In the genomic region with DNA sequence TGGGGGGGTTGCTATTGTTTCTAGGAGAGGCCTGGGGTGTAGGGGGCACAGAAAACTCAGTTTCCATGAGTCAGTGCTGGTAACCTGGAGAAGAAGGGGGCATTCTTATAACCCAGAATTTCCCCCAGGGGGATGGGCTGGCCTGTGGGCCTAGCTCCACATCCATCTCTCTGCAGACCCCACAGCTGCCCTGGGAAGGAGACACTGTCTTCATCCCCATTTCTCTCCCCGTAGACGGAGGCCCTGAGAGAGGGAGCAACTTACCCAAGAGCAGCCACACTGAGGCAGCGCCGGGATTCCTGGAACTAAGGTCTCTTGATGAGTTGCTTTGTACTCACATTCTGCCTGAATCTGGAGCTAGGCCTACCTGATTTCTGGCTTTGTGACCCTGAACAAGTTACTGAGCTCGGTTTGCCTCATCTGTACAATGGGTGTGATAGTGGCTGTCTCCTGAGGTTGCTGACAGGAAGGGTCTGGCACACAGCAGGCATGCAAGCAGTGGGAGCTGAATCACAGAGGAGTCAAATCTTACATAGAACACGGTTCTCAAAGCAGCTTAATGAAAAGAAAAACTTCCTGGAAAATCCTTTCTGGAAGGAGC, we compare ENCODE assay signal across 23 cellular contexts. TPM values are rescaled to one million over a fixed set of nuclear protein-coding genes. Genes with fewer than 3 reads are reported as not detected.
DNase-seq lines count a peak whose midpoint lies in the region; ATAC-seq, FAIRE-seq and TF ChIP-seq lines count a peak whose summit lies in the region.
"Had no signal": no experiment of that assay in that cellular context is flagged by ENCODE, and none has a peak within 500 bp of the region (broad histone marks: within the 10 kb centered on the region; RNA-seq: fewer than 3 reads in every experiment).

No MANE protein-coding gene starts in this region.

- H3K4me2 ChIP-seq in A549, result no peak overlapping the region
- H3K4me2 ChIP-seq: BLaER1 had no signal

- POLR2A ChIA-PET in A549 (lab: Yijun Ruan, JAX), result no interaction called here

- H3K9me3 Mint-ChIP-seq in nephron, result no peaks in the 10 kb centered on the region

- no peak for TF ChIP-seq EP300 in A549 (IDR thresholded peaks at IDR 0.05)

- CTCF ChIA-PET in A549 (lab: Yijun Ruan, JAX), result interaction anchor here (0.6 to 7.0 kb wide), 22 partner anchors 9 to 429 kb away, joined by 3 to 119 read pairs (median 4); partner anchors contain the start of gene SMAD6

- FAIRE-seq in A549 (lab: Jason Lieb, UNC), result no peak
- FAIRE-seq: H54 had no signal

- H3K36me3 Mint-ChIP-seq in nephron (ENCODE audit: low read depth), result no peaks in the 10 kb centered on the region

- H3K4me1 Mint-ChIP-seq in nephron, result peaks cover 45% of the 10 kb centered on the region

- peaks cover 16% of the 10 kb centered on the region for H3K27me3 Mint-ChIP-seq in nephron (ENCODE audit: low read depth)

- H3K27ac ChIP-seq in A549 (no peak overlapping the region), HUES6 (ENCODE audit: low read depth, low read length) (peak overlapping the region; percentile 89; the same call in 1 of the 2 replicates)
- H3K27ac ChIP-seq: BLaER1, brain microvascular endothelial cell, colonic mucosa, WERI-Rb-1 had no signal

- no peak for TF ChIP-seq CTCF in A549 (IDR thresholded peaks at IDR 0.05)
- TF ChIP-seq CTCF in nephron (IDR thresholded peaks at IDR 0.05; ENCODE audit: unreplicated experiment in 3 of 3), result no peak
- TF ChIP-seq CTCF in foreskin fibroblast (IDR thresholded peaks at IDR 0.05; ENCODE audit: low read depth, low read length), result no peak

- peak overlapping the region; percentile 74 to 95 (median 85) for H3K27ac Mint-ChIP-seq in nephron

- no peaks in the 10 kb centered on the region for H3K9me3 ChIP-seq in A549
- no peaks in the 10 kb centered on the region for H3K9me3 ChIP-seq in HUES6 (ENCODE audit: control insufficient read depth, insufficient read depth, low read depth, low read length)
- H3K9me3 ChIP-seq in MG63, result no peaks in the 10 kb centered on the region
- H3K9me3 ChIP-seq: BLaER1, colonic mucosa, ovary had no signal

- H3K27me3 ChIP-seq in HUES6 (ENCODE audit: control insufficient read depth, insufficient read depth, low read length), result no peaks in the 10 kb centered on the region; the same call in 1 of the 2 replicates
- no peaks in the 10 kb centered on the region for H3K27me3 ChIP-seq in MG63
- H3K27me3 ChIP-seq: brain microvascular endothelial cell, colonic mucosa, ovary had no signal

- TF ChIP-seq POLR2A in A549 (IDR thresholded peaks at IDR 0.05; ENCODE audit: low read length), result no peak
- peak; percentile 11 for TF ChIP-seq POLR2A in erythroblast (IDR thresholded peaks at IDR 0.05; ENCODE audit: low read length)

- H3K9ac ChIP-seq in HUES6 (ENCODE audit: low read length), result peak overlapping the region; percentile 88
- H3K9ac ChIP-seq: BLaER1 had no signal

- no peak overlapping the region for H3K4me3 ChIP-seq in A549
- no peak overlapping the region for H3K4me3 ChIP-seq in HUES6 (ENCODE audit: low read depth, low read length)
- H3K4me3 ChIP-seq in foreskin fibroblast (ENCODE audit: low read depth in 1 of 2, low read length in 2 of 2), result no peak overlapping the region
- no peak overlapping the region for H3K4me3 ChIP-seq in MG63
- H3K4me3 ChIP-seq: BLaER1, colonic mucosa had no signal

- DNase-seq in A549 (ENCODE audit: low read depth in 1 of 2, low spot score in 1 of 2) (no peak), erythroblast (lab: John Stamatoyannopoulos, UW) (peak in 1 of 2 experiments; percentile 26), foreskin fibroblast (no peak), MG63 (no peak), left lobe of liver (ENCODE audit: low spot score) (no peak), NCI-H1694 (lab: John Stamatoyannopoulos, UW) (no peak)
- DNase-seq: activated CD4-positive, alpha-beta T cell treated with anti-CD3 and anti-CD28 coated beads, Interleukin-2, amount 50 U/mL, for 4 hours; activated CD8-positive, alpha-beta memory T cell treated with anti-CD3 and anti-CD28 coated beads, Interleukin-2, amount 50 U/mL, for 4 hours; brain microvascular endothelial cell; head of caudate nucleus; KBM-7; NCI-H187 treated with DMSO at 0.1 percent for 48 hours; NCI-H526 treated with DMSO at 0.1 percent for 48 hours; RPMI8226; WERI-Rb-1 had no signal

- no peak for TF ChIP-seq RAD21 in A549 (conservative IDR thresholded peaks at IDR 0.05 in 1 of 2, IDR thresholded peaks at IDR 0.05 in 1 of 2)

- H3K4me1 ChIP-seq in A549, result peaks cover 18% of the 10 kb centered on the region
- peaks cover 58% of the 10 kb centered on the region for H3K4me1 ChIP-seq in HUES6 (ENCODE audit: control insufficient read depth, insufficient read depth, low read length)

- peak overlapping the region; percentile 47 to 69 (median 47) for H3K4me3 Mint-ChIP-seq in nephron

- no peak for ATAC-seq in A549
- no peak for ATAC-seq in left lobe of liver

- H3K36me3 ChIP-seq in HUES6 (ENCODE audit: control insufficient read depth, insufficient read depth, low read length) (no peaks in the 10 kb centered on the region), MG63 (no peaks in the 10 kb centered on the region)
- H3K36me3 ChIP-seq: BLaER1, brain microvascular endothelial cell, colonic mucosa, ovary, WERI-Rb-1 had no signal

- WGBS in A549 (ENCODE audit: missing lambda C conversion rate), result 83% methylated on average over 6 of the region's 6 CpGs

TF ChIP-seq in A549, 52 proteins besides CTCF, POLR2A, EP300 and RAD21:
- no peak for TF ChIP-seq CBX2 (IDR thresholded peaks at IDR 0.05; ENCODE audit: borderline replicate concordance, low read depth)
- 0 out of 2 replicates have a peak, but pooled peaks have one; percentile 34 for TF ChIP-seq HDAC2 (IDR thresholded peaks at IDR 0.05)
- no peak for TF ChIP-seq RNF2 (IDR thresholded peaks at IDR 0.05; ENCODE audit: borderline replicate concordance, low read depth)
- no peak for TF ChIP-seq FOSL2 (IDR thresholded peaks at IDR 0.05)
- TF ChIP-seq FOSL2 (CRISPR knock-in tag; IDR thresholded peaks at IDR 0.05), result no peak
- peak; percentile 94 for TF ChIP-seq KDM1A (IDR thresholded peaks at IDR 0.05; ENCODE audit: low read depth)
TF ChIP-seq in A549: peak in this region for 2.

RNA-seq across cellular contexts. Expression of gene LCTL, which starts 55.0 kb away (rescaled TPM):
- polyA plus RNA-seq in A549 (2011; rRNA removed) (not detected in 2 replicates), A549 (2017; fragmentation: RNase III; extraction: RNeasy Plus Mini Kit Qiagen cat#74134 plus additional on column Dnase treatment) (0.05 TPM in 1 of 3 replicates, not detected in the others)
- polyA plus RNA-seq in A549 (2012; cell fraction: cytosol; rRNA removed), result not detected in 2 replicates
- not detected in 2 replicates for polyA plus RNA-seq in A549 (2012; cell fraction: nucleus; rRNA removed)
- not detected in 2 replicates for polyA minus RNA-seq in A549 (2011; rRNA and poly(A)+ RNA removed)
- 0.43 TPM in 1 of 2 replicates, not detected in the other for total RNA-seq in MG63 (2014; rRNA removed; shearing (Covaris generic); ENCODE audit: low replicate concordance)
- total RNA-seq in left lobe of liver, result not detected
- total RNA-seq: colonic mucosa, liver, ovary, urinary bladder had no signal
- polyA plus RNA-seq: urinary bladder had no signal
